9 cellular contexts compared by ENCODE assay signal in genomic region chr18:62869327-62869726, GRCh38.
DNase-seq lines count a peak whose midpoint lies in the region; ATAC-seq and TF ChIP-seq lines count a peak whose summit lies in the region.
"Had no signal": no experiment of that assay in that cellular context is flagged by ENCODE, and none has a peak within 500 bp of the region (broad histone marks: within the 10 kb centered on the region; RNA-seq: fewer than 3 reads in every experiment).

No MANE protein-coding gene starts in this region.

- H3K36me3 Mint-ChIP-seq in activated T-cell treated with anti-CD3 and anti-CD28 coated beads, Interleukin-2, amount 50 U/mL, for 24 hours (ENCODE audit: low read depth), result no peaks in the 10 kb centered on the region
- H3K36me3 Mint-ChIP-seq in activated T-helper 2 cell treated with anti-CD3 and anti-CD28 coated beads, Interferon-gamma antibody, Interleukin-2, Interleukin-4, amounts not matched to agents 10 μg/mL and 5 μg/mL and 100 μg/mL, durations not matched to agents 14 hours and 24 hours and 36 hours (ENCODE audit: low read depth), result peaks cover 11% of the 10 kb centered on the region

- H3K9ac ChIP-seq in PC-3 (ENCODE audit: low read length), result no peak overlapping the region

- no peak overlapping the region for H3K27ac ChIP-seq in PC-3 (ENCODE audit: low read length)

- POLR2A ChIA-PET in PC-3 (lab: Charles Lee; ENCODE audit: unreplicated experiment), result no interaction called here

- no peaks in the 10 kb centered on the region for H4K20me1 ChIP-seq in PC-3 (ENCODE audit: low read length)

- no peak for DNase-seq in activated T-cell treated with anti-CD3 and anti-CD28 coated beads, Interleukin-2, amount 50 U/mL, for 24 hours
- no peak for DNase-seq in activated T-cell treated with anti-CD3 and anti-CD28 coated beads, Interleukin-2, amount 50 U/mL, for 1 hour
- DNase-seq in activated T-helper 2 cell treated with anti-CD3 and anti-CD28 coated beads, Interferon-gamma antibody, Interleukin-2, Interleukin-4, amounts not matched to agents 10 μg/mL and 5 μg/mL and 100 μg/mL, durations not matched to agents 14 hours and 24 hours and 36 hours (ENCODE audit: low spot score), result no peak
- DNase-seq in stimulated activated naive CD8-positive, alpha-beta T cell treated with anti-CD3 and anti-CD28 coated beads, Interleukin-15, amount 100 ng/mL, for 72 hours, result no peak
- DNase-seq in NCI-H146 (lab: John Stamatoyannopoulos, UW), result no peak
- DNase-seq in foreskin melanocyte, result no peak
- no peak for DNase-seq in PC-3
- DNase-seq: NCI-H510A treated with DMSO at 0.1 percent for 48 hours had no signal

- H2AFZ ChIP-seq in PC-3 (ENCODE audit: low read length), result no peak overlapping the region

- H3K4me3 Mint-ChIP-seq in activated T-cell treated with anti-CD3 and anti-CD28 coated beads, Interleukin-2, amount 50 U/mL, for 24 hours, result peak overlapping the region; percentile 66
- H3K4me3 Mint-ChIP-seq in activated T-helper 2 cell treated with anti-CD3 and anti-CD28 coated beads, Interferon-gamma antibody, Interleukin-2, Interleukin-4, amounts not matched to agents 10 μg/mL and 5 μg/mL and 100 μg/mL, durations not matched to agents 14 hours and 24 hours and 36 hours (ENCODE audit: low read depth), result peak overlapping the region; percentile 63
- H3K4me3 Mint-ChIP-seq in stimulated activated naive CD8-positive, alpha-beta T cell treated with anti-CD3 and anti-CD28 coated beads, Interleukin-15, amount 100 ng/mL, for 72 hours, result peak overlapping the region; percentile 80 to 86

- no TSS peak for BruUV-seq in PC-3 (replicated peaks; lab: Mats Ljungman, UMichigan)

- TF ChIP-seq CTCF in PC-3 (conservative IDR thresholded peaks at IDR 0.05; ENCODE audit: low read depth, low read length), result no peak

- no peak overlapping the region for H3K4me3 ChIP-seq in PC-3 (ENCODE audit: low read length)

- ATAC-seq in HG02938 (IDR thresholded peaks at IDR 0.05; ENCODE audit: unreplicated experiment), result peak; percentile 47
- ATAC-seq in stimulated activated naive CD8-positive, alpha-beta T cell treated with anti-CD3 and anti-CD28 coated beads, Interleukin-15, amount 100 ng/mL, for 72 hours, result peak; percentile 63
- no peak for ATAC-seq in PC-3

- no peaks in the 10 kb centered on the region for H3K27me3 ChIP-seq in PC-3 (ENCODE audit: low read length)

- intact Hi-C loops in activated T-helper 2 cell treated with anti-CD3 and anti-CD28 coated beads, Interferon-gamma antibody, Interleukin-2, Interleukin-4, amounts not matched to agents 10 μg/mL and 5 μg/mL and 100 μg/mL, durations not matched to agents 14 hours and 24 hours and 36 hours (cut with micrococcal nuclease), result loop anchor here (2.0 kb wide), 1 partner anchor 25 kb away; no protein-coding TSS in a partner anchor
- intact Hi-C loops in PC-3 (cut with micrococcal nuclease), result no loop called here

- H3K9me3 Mint-ChIP-seq in activated T-cell treated with anti-CD3 and anti-CD28 coated beads, Interleukin-2, amount 50 U/mL, for 24 hours, result no peaks in the 10 kb centered on the region
- H3K9me3 Mint-ChIP-seq in activated T-helper 2 cell treated with anti-CD3 and anti-CD28 coated beads, Interferon-gamma antibody, Interleukin-2, Interleukin-4, amounts not matched to agents 10 μg/mL and 5 μg/mL and 100 μg/mL, durations not matched to agents 14 hours and 24 hours and 36 hours, result no peaks in the 10 kb centered on the region
- no peaks in the 10 kb centered on the region for H3K9me3 Mint-ChIP-seq in stimulated activated naive CD8-positive, alpha-beta T cell treated with anti-CD3 and anti-CD28 coated beads, Interleukin-15, amount 100 ng/mL, for 72 hours

- H3K27ac Mint-ChIP-seq in activated T-cell treated with anti-CD3 and anti-CD28 coated beads, Interleukin-2, amount 50 U/mL, for 24 hours, result peak overlapping the region; percentile 84
- H3K27ac Mint-ChIP-seq in activated T-helper 2 cell treated with anti-CD3 and anti-CD28 coated beads, Interferon-gamma antibody, Interleukin-2, Interleukin-4, amounts not matched to agents 10 μg/mL and 5 μg/mL and 100 μg/mL, durations not matched to agents 14 hours and 24 hours and 36 hours, result peak overlapping the region; percentile 90
- H3K27ac Mint-ChIP-seq in stimulated activated naive CD8-positive, alpha-beta T cell treated with anti-CD3 and anti-CD28 coated beads, Interleukin-15, amount 100 ng/mL, for 72 hours, result peak overlapping the region; percentile 96 to 97

- H3K79me2 ChIP-seq in PC-3 (ENCODE audit: low read length), result no peaks in the 10 kb centered on the region

- no peaks in the 10 kb centered on the region for H3K9me2 ChIP-seq in PC-3 (replicated peaks; ENCODE audit: low read length)

- no peaks in the 10 kb centered on the region for H3K27me3 Mint-ChIP-seq in activated T-cell treated with anti-CD3 and anti-CD28 coated beads, Interleukin-2, amount 50 U/mL, for 24 hours
- no peaks in the 10 kb centered on the region for H3K27me3 Mint-ChIP-seq in activated T-helper 2 cell treated with anti-CD3 and anti-CD28 coated beads, Interferon-gamma antibody, Interleukin-2, Interleukin-4, amounts not matched to agents 10 μg/mL and 5 μg/mL and 100 μg/mL, durations not matched to agents 14 hours and 24 hours and 36 hours (ENCODE audit: low read depth)
- H3K27me3 Mint-ChIP-seq in stimulated activated naive CD8-positive, alpha-beta T cell treated with anti-CD3 and anti-CD28 coated beads, Interleukin-15, amount 100 ng/mL, for 72 hours, result no peaks in the 10 kb centered on the region

- H3K36me3 ChIP-seq in PC-3 (ENCODE audit: low read depth, low read length), result no peaks in the 10 kb centered on the region

- H3F3A ChIP-seq in PC-3 (ENCODE audit: low read length, unreplicated experiment), result no peaks in the 10 kb centered on the region

- CTCF ChIA-PET in PC-3 (lab: Charles Lee), result no interaction called here

- peaks cover 8% of the 10 kb centered on the region; the same call in 1 of the 2 replicates for H3K4me1 ChIP-seq in PC-3 (ENCODE audit: insufficient read depth, low read length)

- no peaks in the 10 kb centered on the region for H3K9me3 ChIP-seq in PC-3 (ENCODE audit: low read length)

- no peak overlapping the region for H3K4me2 ChIP-seq in PC-3 (ENCODE audit: low read length)

- H3K4me1 Mint-ChIP-seq in activated T-cell treated with anti-CD3 and anti-CD28 coated beads, Interleukin-2, amount 50 U/mL, for 24 hours (ENCODE audit: low read depth), result peaks cover 19% of the 10 kb centered on the region
- peaks cover 34% of the 10 kb centered on the region for H3K4me1 Mint-ChIP-seq in activated T-helper 2 cell treated with anti-CD3 and anti-CD28 coated beads, Interferon-gamma antibody, Interleukin-2, Interleukin-4, amounts not matched to agents 10 μg/mL and 5 μg/mL and 100 μg/mL, durations not matched to agents 14 hours and 24 hours and 36 hours (ENCODE audit: low read depth)
- H3K4me1 Mint-ChIP-seq in stimulated activated naive CD8-positive, alpha-beta T cell treated with anti-CD3 and anti-CD28 coated beads, Interleukin-15, amount 100 ng/mL, for 72 hours, result peaks cover 21% of the 10 kb centered on the region
